In genomic region chr1:244598611-244599010, GRCh38 we compare ENCODE assay signal across 18 cellular contexts. TPM values are rescaled to one million over a fixed set of nuclear protein-coding genes. Genes with fewer than 3 reads are reported as not detected.
DNase-seq lines count a peak whose midpoint lies in the region; ATAC-seq, FAIRE-seq and TF ChIP-seq lines count a peak whose summit lies in the region.
"Had no signal": no experiment of that assay in that cellular context is flagged by ENCODE, and none has a peak within 500 bp of the region (broad histone marks: within the 10 kb centered on the region; RNA-seq: fewer than 3 reads in every experiment).

No MANE protein-coding gene starts in this region.

- no peak overlapping the region for H2AFZ ChIP-seq in astrocyte (ENCODE audit: low read depth, low read length)

- no peak overlapping the region for H3K9ac ChIP-seq in astrocyte (ENCODE audit: low read length)

- H3K4me3 Mint-ChIP-seq in astrocyte (ENCODE audit: unreplicated experiment): no peak overlapping the region
- H3K4me3 Mint-ChIP-seq: B cell; CD4-positive, alpha-beta T cell; HFFc6 had no signal

- H3K4me3 ChIP-seq in astrocyte (ENCODE audit: insufficient read depth, low read depth, low read length) (no peak overlapping the region), foreskin fibroblast (ENCODE audit: low read depth in 1 of 2, low read length in 2 of 2) (no peak overlapping the region)

- no peak for ATAC-seq in activated naive CD4-positive, alpha-beta T cell treated with anti-CD3 and anti-CD28 coated beads, Interleukin-2, amount 50 U/mL, for 72 hours
- ATAC-seq: HepG2 had no signal

- H3K36me3 ChIP-seq in astrocyte (ENCODE audit: insufficient read depth, low read length): no peaks in the 10 kb centered on the region

- H3K4me1 Mint-ChIP-seq in astrocyte (ENCODE audit: low read depth, unreplicated experiment): peaks cover 14% of the 10 kb centered on the region

- TF ChIP-seq CTCF in astrocyte (IDR thresholded peaks at IDR 0.05; ENCODE audit: insufficient read depth, low read depth, low read length) (no peak), foreskin fibroblast (IDR thresholded peaks at IDR 0.05; ENCODE audit: low read depth, low read length) (no peak)

- FAIRE-seq in astrocyte (lab: Jason Lieb, UNC): no peak
- FAIRE-seq: A204.1, GM12891, HepG2, HTR-8/SVneo had no signal

- peaks cover 0 to 4% of the 10 kb centered on the region in 2 donors for H3K9me3 Mint-ChIP-seq in activated naive CD4-positive, alpha-beta T cell treated with anti-CD3 and anti-CD28 coated beads, Interleukin-2, amount 50 U/mL, for 72 hours
- no peaks in the 10 kb centered on the region for H3K9me3 Mint-ChIP-seq in astrocyte (ENCODE audit: unreplicated experiment)
- H3K9me3 Mint-ChIP-seq: CD4-positive, alpha-beta T cell; HFFc6 had no signal

- peaks cover 0 to 5% of the 10 kb centered on the region in 2 donors for H3K36me3 Mint-ChIP-seq in activated naive CD4-positive, alpha-beta T cell treated with anti-CD3 and anti-CD28 coated beads, Interleukin-2, amount 50 U/mL, for 72 hours
- H3K36me3 Mint-ChIP-seq in astrocyte (ENCODE audit: low read depth, unreplicated experiment): peaks cover 2% of the 10 kb centered on the region

- no peaks in the 10 kb centered on the region for H3K79me2 ChIP-seq in astrocyte (ENCODE audit: insufficient read depth, low read length)

- no peak for DNase-seq in activated naive CD4-positive, alpha-beta T cell treated with anti-CD3 and anti-CD28 coated beads, Interleukin-2, amount 50 U/mL, for 72 hours (ENCODE audit: low spot score in 2 of 2)
- no peak for DNase-seq in activated naive CD4-positive, alpha-beta T cell treated with anti-CD3 and anti-CD28 coated beads, Interleukin-2, amount 50 U/mL, for 16 hours
- no peak for DNase-seq in astrocyte (ENCODE audit: low read depth)
- peak; percentile 56 to 80 for DNase-seq in foreskin fibroblast
- no peak for DNase-seq in T-helper 1 cell
- DNase-seq in NCI-H2029 treated with DMSO at 0.1 percent for 48 hours (lab: John Stamatoyannopoulos, UW): no peak
- DNase-seq in amniotic stem cell (lab: John Stamatoyannopoulos, UW): no peak
- DNase-seq: C1 segment of cervical spinal cord; Calu3; CD4-positive, alpha-beta T cell; DMS 273 treated with DMSO at 0.1 percent for 48 hours; HCEC 1CT; HFFc6 had no signal

- no peak overlapping the region for H3K27ac ChIP-seq in astrocyte (ENCODE audit: low read depth, low read length)

- H3K4me2 ChIP-seq in astrocyte (ENCODE audit: low read length): no peak overlapping the region

- peak overlapping the region; percentile 26 to 90 for H3K27ac Mint-ChIP-seq in activated naive CD4-positive, alpha-beta T cell treated with anti-CD3 and anti-CD28 coated beads, Interleukin-2, amount 50 U/mL, for 72 hours
- H3K27ac Mint-ChIP-seq in astrocyte (ENCODE audit: unreplicated experiment): peak overlapping the region; percentile 24
- H3K27ac Mint-ChIP-seq: B cell; CD4-positive, alpha-beta T cell; HFFc6 had no signal

- peaks cover 11% of the 10 kb centered on the region for H3K4me1 ChIP-seq in astrocyte (ENCODE audit: insufficient read depth, low read length)

- H3K27me3 ChIP-seq in astrocyte (ENCODE audit: insufficient read depth, low read length): no peaks in the 10 kb centered on the region

- no peaks in the 10 kb centered on the region for H3K9me3 ChIP-seq in astrocyte (ENCODE audit: insufficient read depth, low read depth, low read length)

- no peaks in the 10 kb centered on the region for H3K27me3 Mint-ChIP-seq in astrocyte (ENCODE audit: low read depth, unreplicated experiment)
- H3K27me3 Mint-ChIP-seq: B cell; CD4-positive, alpha-beta T cell had no signal

- H4K20me1 ChIP-seq in astrocyte (ENCODE audit: insufficient read depth, low read length): no peaks in the 10 kb centered on the region

RNA-seq across cellular contexts. Expression of gene DESI2, which starts 54.3 kb away (rescaled TPM):
- total RNA-seq in activated naive CD4-positive, alpha-beta T cell treated with anti-CD3 and anti-CD28 coated beads, Interleukin-2, amount 50 U/mL, for 72 hours: 10 to 100 TPM; 28.1 to 47.5 TPM
- total RNA-seq in astrocyte: 49.1 and 49.2 TPM in 2 replicates

Comparison
In these comparisons a context has a peak if more than half of its experiments do, and no peak if none do; other contexts are left out.
1. DNase-seq: peak in foreskin fibroblast (2 of 2); none in activated naive CD4-positive, alpha-beta T cell treated with anti-CD3 and anti-CD28 coated beads, Interleukin-2, amount 50 U/mL, for 72 hours (0 of 2), activated naive CD4-positive, alpha-beta T cell treated with anti-CD3 and anti-CD28 coated beads, Interleukin-2, amount 50 U/mL, for 16 hours (single experiment), astrocyte (single experiment), T-helper 1 cell (0 of 5), NCI-H2029 treated with DMSO at 0.1 percent for 48 hours (single experiment) and amniotic stem cell (single experiment).